In the genomic region with DNA sequence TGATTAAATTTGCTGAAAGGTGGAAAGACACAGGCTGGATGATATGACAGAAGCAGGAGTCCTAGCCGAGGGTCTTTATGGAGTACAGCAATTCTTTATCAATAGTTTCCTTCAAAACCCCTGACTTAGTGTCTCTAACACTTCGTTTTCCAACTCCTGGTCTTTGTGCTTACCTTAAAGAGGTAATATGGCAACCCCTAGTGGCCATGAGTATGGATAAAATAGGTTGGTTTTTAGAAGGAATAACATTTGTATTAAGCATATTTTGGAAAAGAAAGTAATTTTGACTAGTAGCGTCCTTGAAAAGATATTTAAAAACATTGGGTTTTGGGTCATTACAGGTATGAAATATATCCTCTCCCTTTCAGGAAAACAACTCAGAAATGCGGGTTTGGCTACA, we compare ENCODE assay signal across 10 cellular contexts. TPM values are rescaled to one million over a fixed set of nuclear protein-coding genes. Genes with fewer than 3 reads are reported as not detected.
A peak's percentile ranks its signal among the peaks of the same experiment; 100 is the strongest.
DNase-seq lines count a peak whose midpoint lies in the region; ATAC-seq and TF ChIP-seq lines count a peak whose summit lies in the region.
"Had no signal": no experiment of that assay in that cellular context is flagged by ENCODE, and none has a peak within 500 bp of the region (broad histone marks: within the 10 kb centered on the region; RNA-seq: fewer than 3 reads in every experiment).

No MANE protein-coding gene starts in this region.

- no peaks in the 10 kb centered on the region for H3K9me3 Mint-ChIP-seq in activated CD8-positive, alpha-beta memory T cell treated with anti-CD3 and anti-CD28 coated beads, Interleukin-2, amount 10 ng/mL, durations not matched to agents 7 days and 5 days (ENCODE audit: low read depth)

- no peaks in the 10 kb centered on the region for H3K79me2 ChIP-seq in parathyroid adenoma

- H3K27ac ChIP-seq in parathyroid adenoma, result no peak overlapping the region

- H3K9ac ChIP-seq in parathyroid adenoma, result no peak overlapping the region

- no peaks in the 10 kb centered on the region for H3K4me1 ChIP-seq in parathyroid adenoma

- H3K27ac Mint-ChIP-seq in activated CD8-positive, alpha-beta memory T cell treated with anti-CD3 and anti-CD28 coated beads, Interleukin-2, amount 10 ng/mL, durations not matched to agents 7 days and 5 days, result no peak overlapping the region

- ATAC-seq in activated CD8-positive, alpha-beta memory T cell treated with anti-CD3 and anti-CD28 coated beads, Interleukin-2, amount 10 ng/mL, durations not matched to agents 7 days and 5 days, result no peak
- ATAC-seq in GM18909 (IDR thresholded peaks at IDR 0.05; ENCODE audit: poor library complexity, unreplicated experiment), result no peak

- H3K27me3 Mint-ChIP-seq in activated CD8-positive, alpha-beta memory T cell treated with anti-CD3 and anti-CD28 coated beads, Interleukin-2, amount 10 ng/mL, durations not matched to agents 7 days and 5 days, result peaks cover 3% of the 10 kb centered on the region

- H3K4me3 Mint-ChIP-seq in activated CD8-positive, alpha-beta memory T cell treated with anti-CD3 and anti-CD28 coated beads, Interleukin-2, amount 10 ng/mL, durations not matched to agents 7 days and 5 days, result no peak overlapping the region

- in situ Hi-C loops in T47D (cut with HindIII; ENCODE audit: low pct_unique_long_range_greater_than_20kb, low sequenced_read_pairs), result no loop called here

- H3K36me3 ChIP-seq in parathyroid adenoma (ENCODE audit: control insufficient read depth, insufficient read depth, low read length), result no peaks in the 10 kb centered on the region

- H3K4me1 Mint-ChIP-seq in activated CD8-positive, alpha-beta memory T cell treated with anti-CD3 and anti-CD28 coated beads, Interleukin-2, amount 10 ng/mL, durations not matched to agents 7 days and 5 days, result no peaks in the 10 kb centered on the region

- TF ChIP-seq CTCF in parathyroid adenoma (IDR thresholded peaks at IDR 0.05), result peak; percentile 15

- H3K27me3 ChIP-seq in parathyroid adenoma (ENCODE audit: control insufficient read depth, insufficient read depth, low read length), result no peaks in the 10 kb centered on the region

- H3K36me3 Mint-ChIP-seq in activated CD8-positive, alpha-beta memory T cell treated with anti-CD3 and anti-CD28 coated beads, Interleukin-2, amount 10 ng/mL, durations not matched to agents 7 days and 5 days, result no peaks in the 10 kb centered on the region

- H3K4me3 ChIP-seq in parathyroid adenoma (ENCODE audit: low read depth, low read length), result no peak overlapping the region

- H2AFZ ChIP-seq in parathyroid adenoma, result no peak overlapping the region

- no peak overlapping the region for H3K4me2 ChIP-seq in parathyroid adenoma (ENCODE audit: low read length)

- CTCF ChIA-PET in activated CD8-positive, alpha-beta memory T cell treated with anti-CD3 and anti-CD28 coated beads, Interleukin-2, amount 10 ng/mL, durations not matched to agents 7 days and 5 days (lab: Charles Lee), result no interaction called here

- DNase-seq in DMS 273 (lab: John Stamatoyannopoulos, UW; ENCODE audit: unreplicated experiment), result peak; percentile 40
- DNase-seq in DMS 273 treated with DMSO at 0.1 percent for 48 hours (lab: John Stamatoyannopoulos, UW), result no peak
- peak; percentile 23 to 45 for DNase-seq in Kasumi-1 (lab: John Stamatoyannopoulos, UW)
- peak; percentile 4 to 56 for DNase-seq in T47D (ENCODE audit: low read depth in 1 of 2, low spot score in 1 of 2)
- no peak for DNase-seq in activated CD8-positive, alpha-beta memory T cell treated with anti-CD3 and anti-CD28 coated beads, Interleukin-2, amount 10 ng/mL, durations not matched to agents 7 days and 5 days
- no peak for DNase-seq in UCSD-AML1 (lab: John Stamatoyannopoulos, UW; ENCODE audit: unreplicated experiment)
- DNase-seq: 8988T; activated CD4-positive, alpha-beta T cell treated with anti-CD3 and anti-CD28 coated beads, Interleukin-2, amount 50 U/mL, for 4 hours had no signal

- no peaks in the 10 kb centered on the region for H3K9me3 ChIP-seq in parathyroid adenoma (ENCODE audit: control insufficient read depth, low read length)

RNA-seq across cellular contexts. Expression of a gene that starts 51.9 kb away (rescaled TPM):
- not detected for total RNA-seq in activated CD8-positive, alpha-beta memory T cell treated with anti-CD3 and anti-CD28 coated beads, Interleukin-2, amount 10 ng/mL, durations not matched to agents 7 days and 5 days

Comparison
In these comparisons a context has a peak if more than half of its experiments do, and no peak if none do; other contexts are left out.
1. DNase-seq: peak in DMS 273 (single experiment), Kasumi-1 (2 of 2) and T47D (2 of 2); none in DMS 273 treated with DMSO at 0.1 percent for 48 hours (single experiment), activated CD8-positive, alpha-beta memory T cell treated with anti-CD3 and anti-CD28 coated beads, Interleukin-2, amount 10 ng/mL, durations not matched to agents 7 days and 5 days (single experiment) and UCSD-AML1 (single experiment).